ENCODE assay signal across 1 cellular context in genomic region chr5:171386861-171387254, GRCh38.
TF ChIP-seq lines count a peak whose summit lies in the region.

No MANE protein-coding gene starts in this region.

TF ChIP-seq in GM23338, 12 proteins besides CTCF, POLR2A, EP300 and RAD21 (continued from another document):
- TF ChIP-seq, protein P1, sequence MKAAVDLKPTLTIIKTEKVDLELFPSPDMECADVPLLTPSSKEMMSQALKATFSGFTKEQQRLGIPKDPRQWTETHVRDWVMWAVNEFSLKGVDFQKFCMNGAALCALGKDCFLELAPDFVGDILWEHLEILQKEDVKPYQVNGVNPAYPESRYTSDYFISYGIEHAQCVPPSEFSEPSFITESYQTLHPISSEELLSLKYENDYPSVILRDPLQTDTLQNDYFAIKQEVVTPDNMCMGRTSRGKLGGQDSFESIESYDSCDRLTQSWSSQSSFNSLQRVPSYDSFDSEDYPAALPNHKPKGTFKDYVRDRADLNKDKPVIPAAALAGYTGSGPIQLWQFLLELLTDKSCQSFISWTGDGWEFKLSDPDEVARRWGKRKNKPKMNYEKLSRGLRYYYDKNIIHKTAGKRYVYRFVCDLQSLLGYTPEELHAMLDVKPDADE (IDR thresholded peaks at IDR 0.05) = no peak
- no peak for TF ChIP-seq STAT1 (IDR thresholded peaks at IDR 0.05; ENCODE audit: unreplicated experiment)
- TF ChIP-seq ZNF462 (CRISPR knock-in tag; IDR thresholded peaks at IDR 0.05) = no peak
- no peak for TF ChIP-seq EZH2 (IDR thresholded peaks at IDR 0.05; ENCODE audit: low read depth, unreplicated experiment)
- no peak for TF ChIP-seq CREB1 (CRISPR knock-in tag; IDR thresholded peaks at IDR 0.05; ENCODE audit: low read depth)
